In the genomic region with DNA sequence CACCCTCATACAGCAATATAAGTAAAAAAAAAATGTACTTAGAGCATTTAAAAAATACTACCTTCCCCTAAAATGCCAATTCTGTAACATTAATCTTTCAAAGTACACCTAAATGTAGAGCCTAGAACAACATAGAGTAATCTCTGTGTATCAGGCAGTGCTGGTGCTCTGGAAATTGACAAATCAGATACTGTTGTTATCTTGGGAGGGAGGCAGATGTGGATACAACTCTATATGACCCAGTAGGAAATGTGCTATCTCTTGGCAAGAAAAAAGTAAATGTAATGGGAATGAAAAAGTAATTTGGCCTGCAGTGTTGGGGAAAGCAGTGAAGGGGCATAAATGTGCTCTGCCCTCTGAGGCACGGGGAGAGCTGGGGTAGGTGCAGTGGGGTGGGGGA, we compare ENCODE assay signal across 20 cellular contexts.
DNase-seq lines count a peak whose midpoint lies in the region; ATAC-seq and TF ChIP-seq lines count a peak whose summit lies in the region.
"Had no signal": no experiment of that assay in that cellular context is flagged by ENCODE, and none has a peak within 500 bp of the region (broad histone marks: within the 10 kb centered on the region; RNA-seq: fewer than 3 reads in every experiment).

No MANE protein-coding gene starts in this region.

- H3K9me3 Mint-ChIP-seq in activated CD4-positive, alpha-beta memory T cell treated with anti-CD3 and anti-CD28 coated beads, Interleukin-2, amount 10 ng/mL, durations not matched to agents 7 days and 5 days: no peaks in the 10 kb centered on the region
- no peaks in the 10 kb centered on the region for H3K9me3 Mint-ChIP-seq in activated CD4-positive, alpha-beta memory T cell treated with anti-CD3 and anti-CD28 coated beads for 36 hours
- H3K9me3 Mint-ChIP-seq: type B pancreatic cell had no signal

- in situ Hi-C loops in KBM-7 (cut with MboI; ENCODE audit: low pct_unique_long_range_greater_than_20kb, low sequenced_read_pairs): no loop called here

- peak overlapping the region; percentile 16 for H3K27ac Mint-ChIP-seq in activated CD4-positive, alpha-beta memory T cell treated with anti-CD3 and anti-CD28 coated beads, Interleukin-2, amount 10 ng/mL, durations not matched to agents 7 days and 5 days
- H3K27ac Mint-ChIP-seq in activated CD4-positive, alpha-beta memory T cell treated with anti-CD3 and anti-CD28 coated beads for 36 hours: no peak overlapping the region
- H3K27ac Mint-ChIP-seq: type B pancreatic cell had no signal

- TF ChIP-seq CTCF in ascending aorta (IDR thresholded peaks at IDR 0.05) (no peak), thoracic aorta (IDR thresholded peaks at IDR 0.05) (no peak)

- peaks cover 5 to 20% of the 10 kb centered on the region in 2 donors for H3K36me3 ChIP-seq in ascending aorta
- peaks cover 3% of the 10 kb centered on the region for H3K36me3 ChIP-seq in thoracic aorta
- H3K36me3 ChIP-seq: ovary had no signal

- H3K4me1 ChIP-seq in ascending aorta (peaks cover 2 to 35% of the 10 kb centered on the region in 2 donors), thoracic aorta (ENCODE audit: control insufficient read depth in 1 of 2, low read depth in 2 of 2) (peaks cover 28 to 56% of the 10 kb centered on the region in 2 donors)
- H3K4me1 ChIP-seq: BLaER1, right lobe of liver had no signal

- CTCF ChIA-PET in activated CD4-positive, alpha-beta memory T cell treated with anti-CD3 and anti-CD28 coated beads, Interleukin-2, amount 10 ng/mL, durations not matched to agents 7 days and 5 days (lab: Charles Lee): no interaction called here
- CTCF ChIA-PET in activated CD4-positive, alpha-beta memory T cell treated with anti-CD3 and anti-CD28 coated beads for 36 hours (lab: Charles Lee): interaction anchor here (10.1 kb wide), 1 partner anchor 7 kb away, joined by 146 read pairs; no protein-coding TSS in a partner anchor

- H3K4me3 ChIP-seq in ascending aorta (no peak overlapping the region), thoracic aorta (no peak overlapping the region)
- H3K4me3 ChIP-seq: BLaER1, heart right ventricle, ovary, right lobe of liver had no signal

- intact Hi-C loops in activated CD4-positive, alpha-beta memory T cell treated with anti-CD3 and anti-CD28 coated beads for 36 hours (cut with micrococcal nuclease): no loop called here
- intact Hi-C loops in ascending aorta (cut with DNase I): no loop called here

- peaks cover 1% of the 10 kb centered on the region for H3K4me1 Mint-ChIP-seq in activated CD4-positive, alpha-beta memory T cell treated with anti-CD3 and anti-CD28 coated beads, Interleukin-2, amount 10 ng/mL, durations not matched to agents 7 days and 5 days
- H3K4me1 Mint-ChIP-seq in activated CD4-positive, alpha-beta memory T cell treated with anti-CD3 and anti-CD28 coated beads for 36 hours (ENCODE audit: low read depth): peaks cover 8% of the 10 kb centered on the region

- POLR2A ChIA-PET in activated CD4-positive, alpha-beta memory T cell treated with anti-CD3 and anti-CD28 coated beads, Interleukin-2, amount 10 ng/mL, durations not matched to agents 7 days and 5 days (lab: Charles Lee): no interaction called here
- POLR2A ChIA-PET in activated CD4-positive, alpha-beta memory T cell treated with anti-CD3 and anti-CD28 coated beads for 36 hours (lab: Charles Lee): no interaction called here

- H3K27ac ChIP-seq in ascending aorta (peak overlapping the region; percentile 85 to 88), thoracic aorta (peak overlapping the region; percentile 87 to 89)
- H3K27ac ChIP-seq: BLaER1, heart right ventricle, ovary, right lobe of liver had no signal

- H3K27me3 ChIP-seq in ascending aorta (no peaks in the 10 kb centered on the region), thoracic aorta (replicated peaks; ENCODE audit: insufficient read depth) (no peaks in the 10 kb centered on the region)
- H3K27me3 ChIP-seq: BLaER1, heart right ventricle, ovary, right lobe of liver had no signal

- no peak overlapping the region for H3K4me3 Mint-ChIP-seq in activated CD4-positive, alpha-beta memory T cell treated with anti-CD3 and anti-CD28 coated beads, Interleukin-2, amount 10 ng/mL, durations not matched to agents 7 days and 5 days
- no peak overlapping the region for H3K4me3 Mint-ChIP-seq in activated CD4-positive, alpha-beta memory T cell treated with anti-CD3 and anti-CD28 coated beads for 36 hours
- H3K4me3 Mint-ChIP-seq: type B pancreatic cell had no signal

- H3K36me3 Mint-ChIP-seq in activated CD4-positive, alpha-beta memory T cell treated with anti-CD3 and anti-CD28 coated beads, Interleukin-2, amount 10 ng/mL, durations not matched to agents 7 days and 5 days (ENCODE audit: low read depth): peaks cover 65% of the 10 kb centered on the region
- peaks cover 61% of the 10 kb centered on the region for H3K36me3 Mint-ChIP-seq in activated CD4-positive, alpha-beta memory T cell treated with anti-CD3 and anti-CD28 coated beads for 36 hours

- no peak for ATAC-seq in thoracic aorta (ENCODE audit: insufficient number of reproducible peaks, low FRiP score, low read depth)
- ATAC-seq: heart right ventricle; right lobe of liver; stimulated activated naive CD8-positive, alpha-beta T cell treated with anti-CD3 and anti-CD28 coated beads, Interleukin-15, Interleukin-2, amounts not matched to agents 100 U/mL and 50 U/mL, for 24 hours had no signal

- H3K9me3 ChIP-seq in ascending aorta (no peaks in the 10 kb centered on the region), thoracic aorta (no peaks in the 10 kb centered on the region)
- H3K9me3 ChIP-seq: BLaER1, heart right ventricle, ovary, right lobe of liver had no signal

- no peaks in the 10 kb centered on the region for H3K27me3 Mint-ChIP-seq in activated CD4-positive, alpha-beta memory T cell treated with anti-CD3 and anti-CD28 coated beads, Interleukin-2, amount 10 ng/mL, durations not matched to agents 7 days and 5 days
- H3K27me3 Mint-ChIP-seq in activated CD4-positive, alpha-beta memory T cell treated with anti-CD3 and anti-CD28 coated beads for 36 hours: no peaks in the 10 kb centered on the region
- H3K27me3 Mint-ChIP-seq: type B pancreatic cell had no signal

- no peak for DNase-seq in activated CD4-positive, alpha-beta memory T cell treated with anti-CD3 and anti-CD28 coated beads, Interleukin-2, amount 10 ng/mL, durations not matched to agents 7 days and 5 days
- no peak for DNase-seq in activated CD4-positive, alpha-beta memory T cell treated with anti-CD3 and anti-CD28 coated beads for 36 hours
- DNase-seq in ascending aorta (ENCODE audit: low spot score in 2 of 2) (no peak), iris pigment epithelial cell (ENCODE audit: low read depth) (peak; percentile 24), thoracic aorta (ENCODE audit: low spot score) (no peak), KBM-7 (no peak), NCI-H2081 treated with DMSO at 0.1 percent for 48 hours (lab: John Stamatoyannopoulos, UW) (no peak)
- DNase-seq in effector CD8-positive, alpha-beta T cell (lab: John Stamatoyannopoulos, UW): no peak
- DNase-seq: 8988T; heart right ventricle; Karpas-422; NCI-H1048; NCI-H2081; NCI-H526; ovary; right lobe of liver; stimulated activated naive CD8-positive, alpha-beta T cell treated with anti-CD3 and anti-CD28 coated beads, Interleukin-15, Interleukin-2, amounts not matched to agents 100 U/mL and 50 U/mL, for 24 hours; T-helper 1 cell had no signal
